13 cellular contexts compared by ENCODE assay signal in the genomic region with DNA sequence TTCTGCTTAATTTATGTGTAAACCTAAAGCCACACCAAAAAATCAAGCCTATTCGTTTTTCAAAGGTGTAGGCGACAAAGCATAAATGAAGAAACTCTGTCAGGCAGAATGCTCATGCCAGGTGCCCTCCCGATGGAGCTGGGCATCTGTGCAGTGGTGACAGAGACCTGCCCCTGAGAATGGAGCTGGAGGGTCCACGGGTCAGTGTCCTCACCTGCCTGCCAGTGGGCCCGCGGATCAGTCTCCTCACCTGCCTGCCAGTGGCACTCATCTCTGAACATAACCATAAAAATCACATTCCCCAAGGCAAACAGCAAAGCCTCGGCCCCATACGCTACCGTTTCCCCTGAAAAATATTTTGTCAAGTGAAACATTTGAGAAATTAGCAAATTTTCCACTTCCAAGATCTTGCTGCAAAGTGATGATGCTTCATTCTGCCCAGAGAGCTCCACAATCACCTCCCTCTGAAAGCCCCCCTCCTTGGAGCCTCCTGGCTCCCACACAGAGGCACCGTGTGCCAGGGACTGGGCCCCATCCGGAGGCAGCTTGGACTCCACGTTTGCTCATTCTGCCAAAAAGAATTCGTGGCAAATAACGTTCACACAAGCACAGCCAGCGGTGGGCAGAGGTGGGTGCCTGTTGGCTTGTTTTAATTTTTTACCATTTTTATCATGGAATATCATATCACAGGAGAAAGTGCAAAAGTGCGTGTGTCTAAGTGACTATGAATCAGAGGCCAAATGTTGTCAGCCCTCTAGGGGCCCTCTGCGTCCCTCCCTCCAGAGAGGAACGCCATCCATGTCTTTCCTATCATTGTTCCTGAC.
"Had no signal": no experiment of that assay in that cellular context is flagged by ENCODE, and none has a peak within 500 bp of the region (broad histone marks: within the 10 kb centered on the region; RNA-seq: fewer than 3 reads in every experiment).

No MANE protein-coding gene starts in this region.

- ATAC-seq: activated CD4-positive, alpha-beta T cell treated with anti-CD3 and anti-CD28 coated beads for 36 hours; activated naive CD8-positive, alpha-beta T cell treated with anti-CD3 and anti-CD28 coated beads, Interleukin-2, amount 50 U/mL, for 24 hours; stimulated activated naive CD8-positive, alpha-beta T cell treated with anti-CD3 and anti-CD28 coated beads, Interleukin-15, Interleukin-2, amounts not matched to agents 100 U/mL and 50 U/mL, for 24 hours had no signal

- H3K9me3 ChIP-seq: ascending aorta had no signal

- H3K4me1 ChIP-seq: ascending aorta, breast epithelium, parathyroid adenoma had no signal

- H3K36me3 ChIP-seq: ascending aorta, breast epithelium, WERI-Rb-1 had no signal

- H2AFZ ChIP-seq: parathyroid adenoma had no signal

- H3K9me3 Mint-ChIP-seq: activated CD4-positive, alpha-beta memory T cell treated with anti-CD3 and anti-CD28 coated beads for 36 hours; activated naive CD8-positive, alpha-beta T cell treated with anti-CD3 and anti-CD28 coated beads, Interleukin-2, amount 50 U/mL, for 24 hours; T-helper 1 cell treated with Interleukin-12 subunit alpha and Interleukin-12 subunit beta and Interleukin-4 antibody, amounts not matched to agents 30 μg/mL and 1 μg/mL, for 36 hours had no signal

- H3K79me2 ChIP-seq: parathyroid adenoma had no signal

- H3K27ac ChIP-seq: ascending aorta, breast epithelium, parathyroid adenoma, skin epidermis, WERI-Rb-1 had no signal

- H3K9ac ChIP-seq: parathyroid adenoma had no signal

- H3K4me1 Mint-ChIP-seq: activated CD4-positive, alpha-beta T cell treated with anti-CD3 and anti-CD28 coated beads for 36 hours; activated naive CD8-positive, alpha-beta T cell treated with anti-CD3 and anti-CD28 coated beads, Interleukin-2, amount 50 U/mL, for 24 hours had no signal

- H3K4me3 Mint-ChIP-seq: activated CD4-positive, alpha-beta memory T cell treated with anti-CD3 and anti-CD28 coated beads for 36 hours; activated CD4-positive, alpha-beta T cell treated with anti-CD3 and anti-CD28 coated beads for 36 hours; activated naive CD8-positive, alpha-beta T cell treated with anti-CD3 and anti-CD28 coated beads, Interleukin-2, amount 50 U/mL, for 24 hours; T-helper 1 cell treated with Interleukin-12 subunit alpha and Interleukin-12 subunit beta and Interleukin-4 antibody, amounts not matched to agents 30 μg/mL and 1 μg/mL, for 36 hours had no signal

- H3K4me3 ChIP-seq: ascending aorta, breast epithelium, skin epidermis had no signal

- H3K36me3 Mint-ChIP-seq: activated CD4-positive, alpha-beta memory T cell treated with anti-CD3 and anti-CD28 coated beads for 36 hours had no signal

- H3K27ac Mint-ChIP-seq: activated CD4-positive, alpha-beta memory T cell treated with anti-CD3 and anti-CD28 coated beads for 36 hours; activated CD4-positive, alpha-beta T cell treated with anti-CD3 and anti-CD28 coated beads for 36 hours; activated naive CD8-positive, alpha-beta T cell treated with anti-CD3 and anti-CD28 coated beads, Interleukin-2, amount 50 U/mL, for 24 hours; T-helper 1 cell treated with Interleukin-12 subunit alpha and Interleukin-12 subunit beta and Interleukin-4 antibody, amounts not matched to agents 30 μg/mL and 1 μg/mL, for 36 hours had no signal

- H3K27me3 ChIP-seq: ascending aorta had no signal

- DNase-seq: activated CD4-positive, alpha-beta memory T cell treated with anti-CD3 and anti-CD28 coated beads for 36 hours; activated CD4-positive, alpha-beta T cell treated with anti-CD3 and anti-CD28 coated beads for 36 hours; activated naive CD8-positive, alpha-beta T cell treated with anti-CD3 and anti-CD28 coated beads, Interleukin-2, amount 50 U/mL, for 24 hours; activated T-cell treated with anti-CD3 and anti-CD28 coated beads, Interleukin-2, amount 50 U/mL, for 48 hours; dermis blood vessel endothelial cell; SIG-M5; stimulated activated naive CD8-positive, alpha-beta T cell treated with anti-CD3 and anti-CD28 coated beads, Interleukin-15, Interleukin-2, amounts not matched to agents 100 U/mL and 50 U/mL, for 24 hours; WERI-Rb-1 had no signal
